ENCODE assay signal across 8 cellular contexts in the genomic region with DNA sequence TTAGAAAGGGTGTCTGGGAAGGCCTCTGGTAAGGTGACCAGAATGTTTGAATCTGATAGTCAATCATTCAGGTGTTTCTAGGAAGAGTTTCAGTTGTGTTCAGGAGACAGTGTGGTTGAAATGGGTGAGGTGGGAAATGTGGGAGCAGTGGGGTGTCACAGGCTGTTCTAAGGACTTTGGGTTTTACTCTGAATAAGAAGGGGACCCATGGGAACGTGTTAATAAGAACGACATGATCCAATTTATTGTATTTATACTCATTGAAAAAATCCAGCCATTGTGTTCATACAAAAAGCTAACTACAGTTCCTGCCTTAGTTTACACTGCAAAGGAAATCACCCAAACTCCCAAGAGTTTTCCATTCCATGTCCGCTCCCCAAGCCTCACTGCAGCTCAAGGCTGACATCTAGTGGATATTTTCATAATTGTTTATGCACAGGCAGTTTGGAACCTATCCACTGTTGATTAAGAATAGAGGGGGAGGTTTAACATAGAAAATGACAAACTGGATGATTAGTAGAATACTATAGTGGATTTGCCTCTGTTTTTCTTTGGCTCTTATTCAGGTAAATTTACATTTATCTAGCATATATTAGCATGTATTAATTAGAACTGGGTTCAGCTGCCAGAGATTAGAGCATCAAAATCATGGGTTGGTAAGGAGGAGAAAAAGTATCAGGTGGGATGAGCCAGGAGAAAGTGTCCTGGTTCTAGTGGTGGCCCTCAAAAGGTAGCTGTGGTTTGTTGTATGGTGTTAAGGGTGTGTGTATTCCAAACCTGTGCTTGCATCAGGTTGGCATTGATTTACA. TPM values are rescaled to one million over a fixed set of nuclear protein-coding genes. Genes with fewer than 3 reads are reported as not detected.
DNase-seq lines count a peak whose midpoint lies in the region; ATAC-seq and TF ChIP-seq lines count a peak whose summit lies in the region.

No MANE protein-coding gene starts in this region.

- CTCF ChIA-PET in WTC11 (lab: Charles Lee): interaction anchor here (0.7 to 1.8 kb wide), 3 partner anchors 14 to 270 kb away, joined by 3 to 6 read pairs (median 4); no protein-coding TSS in a partner anchor

- no peaks in the 10 kb centered on the region for H3K27me3 ChIP-seq in HAP-1 (ENCODE audit: low read depth)

- no peak overlapping the region for H3K4me3 Mint-ChIP-seq in WTC11

- ATAC-seq in WTC11 (peak; percentile 22), GM18909 (IDR thresholded peaks at IDR 0.05; ENCODE audit: poor library complexity, unreplicated experiment) (no peak)

- in situ Hi-C loops in HAP-1 (cut with MboI; ENCODE audit: low sequenced_read_pairs): loop anchor here (25.0 kb wide), 2 partner anchors 258 to 1408 kb away; no protein-coding TSS in a partner anchor

- POLR2A ChIA-PET in WTC11 (lab: Charles Lee): no interaction called here

- no peaks in the 10 kb centered on the region for H3K9me3 Mint-ChIP-seq in WTC11

- peaks cover 5% of the 10 kb centered on the region for H3K4me1 ChIP-seq in HAP-1

- H3K36me3 Mint-ChIP-seq in WTC11: no peaks in the 10 kb centered on the region

- peak; percentile 24 for DNase-seq in stimulated activated CD4-positive, alpha-beta T cell treated with anti-CD3 and anti-CD28 coated beads, Interleukin-15, amount 100 ng/mL, for 24 hours
- DNase-seq in stimulated activated CD4-positive, alpha-beta T cell treated with anti-CD3 and anti-CD28 coated beads, Interleukin-1b, Interleukin-23, amount 100 ng/mL, for 48 hours: no peak
- DNase-seq in HAP-1 (ENCODE audit: low spot score in 2 of 2) (peak; percentile 60 to 68), NCI-H1930 (lab: John Stamatoyannopoulos, UW) (peak; percentile 25 to 54), WTC11 (ENCODE audit: low spot score) (no peak), head of caudate nucleus (peak in 29 of 42 donors; percentile 21 to 86 (median 65)), pulmonary artery endothelial cell (ENCODE audit: low read depth, low spot score) (peak; percentile 40)

- no peak overlapping the region for H3K4me3 ChIP-seq in HAP-1

- intact Hi-C loops in head of caudate nucleus (cut with DNase I): loop anchor here (5.0 kb wide), 1 partner anchor 148 kb away; no protein-coding TSS in a partner anchor

- H3K27ac Mint-ChIP-seq in WTC11: peak overlapping the region; percentile 42; the same call in 1 of the 2 replicates

- no peaks in the 10 kb centered on the region; the same call in 1 of the 2 replicates for H3K27me3 Mint-ChIP-seq in WTC11 (ENCODE audit: low read depth)

- peak; percentile 58; the same call in 1 of the 2 replicates for TF ChIP-seq CTCF in WTC11 (IDR thresholded peaks at IDR 0.05)

- H3K36me3 ChIP-seq in HAP-1 (replicated peaks): no peaks in the 10 kb centered on the region

- H3K9me3 ChIP-seq in HAP-1: no peaks in the 10 kb centered on the region

- H3K4me1 Mint-ChIP-seq in WTC11: peaks cover 29% of the 10 kb centered on the region

TF ChIP-seq in WTC11, 78 proteins besides CTCF, POLR2A, EP300 and RAD21:
- TF ChIP-seq TCF7 (CRISPR knock-in tag; IDR thresholded peaks at IDR 0.05; ENCODE audit: low read depth) (no peak), FOXP1 (CRISPR knock-in tag; IDR thresholded peaks at IDR 0.05; ENCODE audit: borderline replicate concordance) (no peak), NFYB (CRISPR knock-in tag; conservative IDR thresholded peaks at IDR 0.05; ENCODE audit: low read depth) (no peak), PREB (CRISPR knock-in tag; IDR thresholded peaks at IDR 0.05; ENCODE audit: borderline replicate concordance) (no peak), NFATC4 (CRISPR knock-in tag; IDR thresholded peaks at IDR 0.05) (no peak), FOXP4 (CRISPR knock-in tag; IDR thresholded peaks at IDR 0.05) (no peak), ELF4 (CRISPR knock-in tag; IDR thresholded peaks at IDR 0.05; ENCODE audit: low read depth) (no peak), ZMAT4 (CRISPR knock-in tag; IDR thresholded peaks at IDR 0.05) (no peak), IRF2 (CRISPR knock-in tag; IDR thresholded peaks at IDR 0.05; ENCODE audit: borderline replicate concordance, low read depth) (no peak), NFE2L1 (CRISPR knock-in tag; IDR thresholded peaks at IDR 0.05) (no peak), ZNF532 (CRISPR knock-in tag; IDR thresholded peaks at IDR 0.05; ENCODE audit: borderline replicate concordance) (no peak), CREB1 (CRISPR knock-in tag; IDR thresholded peaks at IDR 0.05) (no peak)

RNA-seq across cellular contexts. Expression of gene CAVIN4, which starts 17.7 kb away (rescaled TPM):
- total RNA-seq in WTC11 (2021): 6.7 to 7.1 TPM (median 6.8 TPM) in 3 replicates
- 1.1 and 1.4 TPM in 2 replicates for total RNA-seq in pulmonary artery endothelial cell

Comparison
In these comparisons a context has a peak if more than half of its experiments do, and no peak if none do; other contexts are left out.
1. DNase-seq: peak in stimulated activated CD4-positive, alpha-beta T cell treated with anti-CD3 and anti-CD28 coated beads, Interleukin-15, amount 100 ng/mL, for 24 hours (single experiment), HAP-1 (2 of 2), NCI-H1930 (2 of 2), head of caudate nucleus (29 of 42) and pulmonary artery endothelial cell (single experiment); none in stimulated activated CD4-positive, alpha-beta T cell treated with anti-CD3 and anti-CD28 coated beads, Interleukin-1b, Interleukin-23, amount 100 ng/mL, for 48 hours (single experiment) and WTC11 (single experiment).